In genomic region chr19:9308091-9308490, GRCh38 we compare ENCODE assay signal across 15 cellular contexts. TPM values are rescaled to one million over a fixed set of nuclear protein-coding genes. Genes with fewer than 3 reads are reported as not detected.
DNase-seq lines count a peak whose midpoint lies in the region; ATAC-seq and TF ChIP-seq lines count a peak whose summit lies in the region.
"Had no signal": no experiment of that assay in that cellular context is flagged by ENCODE, and none has a peak within 500 bp of the region (broad histone marks: within the 10 kb centered on the region; RNA-seq: fewer than 3 reads in every experiment).

No MANE protein-coding gene starts in this region.

- H3K79me2 ChIP-seq in Karpas-422 (ENCODE audit: low read length): peaks cover 24% of the 10 kb centered on the region

- no peaks in the 10 kb centered on the region for H3K27me3 ChIP-seq in CD8-positive, alpha-beta T cell (ENCODE audit: insufficient read depth, low read length)
- no peaks in the 10 kb centered on the region for H3K27me3 ChIP-seq in Karpas-422 (ENCODE audit: low read length)
- H3K27me3 ChIP-seq: uterus had no signal

- intact Hi-C loops in CD8-positive, alpha-beta T cell (cut with DNase I, micrococcal nuclease): loop anchor here (5.0 to 10.0 kb wide), 3 partner anchors 97 to 484 kb away; partner anchors contain the start of gene ZNF121 (in 1 of the 2)
- intact Hi-C loops in MCF 10A (cut with micrococcal nuclease): loop anchor here (2.0 to 5.0 kb wide), 2 partner anchors 127 to 171 kb away; partner anchors contain the start of gene ZNF266

- DNase-seq in CD8-positive, alpha-beta T cell: no peak
- DNase-seq in Karpas-422 (no peak), MCF 10A (ENCODE audit: unreplicated experiment) (no peak), neural crest cell (ENCODE audit: low read depth, low spot score) (no peak), kidney glomerular epithelial cell (lab: John Stamatoyannopoulos, UW) (no peak), Kasumi-1 (lab: John Stamatoyannopoulos, UW) (no peak), NCI-H1417 treated with DMSO at 0.1 percent for 48 hours (lab: John Stamatoyannopoulos, UW) (no peak)
- DNase-seq: dermis blood vessel endothelial cell; NCI-H2227 treated with DMSO at 0.1 percent for 48 hours; stimulated activated CD4-positive, alpha-beta T cell treated with anti-CD3 and anti-CD28 coated beads, Interleukin-12 subunit alpha, Interleukin-12 subunit beta, amount 100 ng/mL, for 4 hours; uterus had no signal

- BruUV-seq in MCF 10A (replicated peaks; lab: Mats Ljungman, UMichigan): no TSS peak

- H3K9me2 ChIP-seq in Karpas-422 (replicated peaks; ENCODE audit: insufficient read depth, low read length): no peaks in the 10 kb centered on the region

- no peak for TF ChIP-seq CTCF in CD8-positive, alpha-beta T cell (IDR thresholded peaks at IDR 0.05)
- no peak for TF ChIP-seq CTCF in MCF 10A (IDR thresholded peaks at IDR 0.05; ENCODE audit: unreplicated experiment)
- TF ChIP-seq CTCF in neural crest cell (conservative IDR thresholded peaks at IDR 0.05): no peak

- peak overlapping the region; percentile 80 for H3K4me2 ChIP-seq in Karpas-422 (ENCODE audit: low read depth, low read length, poor library complexity, severe bottlenecking)

- H3K9me3 ChIP-seq in CD8-positive, alpha-beta T cell (ENCODE audit: low read length): peaks cover 4% of the 10 kb centered on the region
- peaks cover 4% of the 10 kb centered on the region for H3K9me3 ChIP-seq in Karpas-422 (ENCODE audit: low read length)
- H3K9me3 ChIP-seq: uterus had no signal

- no peak for ATAC-seq in CD8-positive, alpha-beta T cell
- ATAC-seq in HG03439 (IDR thresholded peaks at IDR 0.05; ENCODE audit: unreplicated experiment): no peak

- peak overlapping the region; percentile 100 for H3K4me3 ChIP-seq in CD8-positive, alpha-beta T cell (ENCODE audit: low read depth, low read length)
- H3K4me3 ChIP-seq in Karpas-422 (ENCODE audit: low read length): peak overlapping the region; percentile 89

- no peaks in the 10 kb centered on the region for H3K27me3 Mint-ChIP-seq in CD8-positive, alpha-beta T cell (ENCODE audit: low read depth)
- no peaks in the 10 kb centered on the region for H3K27me3 Mint-ChIP-seq in MCF 10A (ENCODE audit: insufficient read depth, unreplicated experiment)
- peaks cover 7% of the 10 kb centered on the region for H3K27me3 Mint-ChIP-seq in neural crest cell (ENCODE audit: low read depth)

- H3K4me1 Mint-ChIP-seq in CD8-positive, alpha-beta T cell (ENCODE audit: low read depth): peaks cover 34% of the 10 kb centered on the region
- H3K4me1 Mint-ChIP-seq in MCF 10A (ENCODE audit: insufficient read depth, unreplicated experiment) (peaks cover 6% of the 10 kb centered on the region), neural crest cell (peaks cover 20% of the 10 kb centered on the region)

- no peak overlapping the region for H3K27ac Mint-ChIP-seq in CD8-positive, alpha-beta T cell
- no peak overlapping the region for H3K27ac Mint-ChIP-seq in MCF 10A (ENCODE audit: low read depth, unreplicated experiment)
- H3K27ac Mint-ChIP-seq in neural crest cell (ENCODE audit: unreplicated experiment): no peak overlapping the region

- H4K20me1 ChIP-seq in Karpas-422 (ENCODE audit: insufficient read depth, low read depth, low read length): no peaks in the 10 kb centered on the region

- H3K4me1 ChIP-seq in CD8-positive, alpha-beta T cell (ENCODE audit: insufficient read depth, low read length): peaks cover 13% of the 10 kb centered on the region
- peaks cover 9% of the 10 kb centered on the region for H3K4me1 ChIP-seq in Karpas-422 (ENCODE audit: low read length)
- H3K4me1 ChIP-seq: uterus had no signal

- peak overlapping the region; percentile 94 for H3K4me3 Mint-ChIP-seq in CD8-positive, alpha-beta T cell
- H3K4me3 Mint-ChIP-seq in MCF 10A (ENCODE audit: unreplicated experiment) (peak overlapping the region; percentile 92), neural crest cell (peak overlapping the region; percentile 100)

- CTCF ChIA-PET in CD8-positive, alpha-beta T cell (lab: Charles Lee): no interaction called here
- CTCF ChIA-PET in MCF 10A (lab: Yijun Ruan, JAX): no interaction called here

- H3K27ac ChIP-seq in CD8-positive, alpha-beta T cell (ENCODE audit: low read depth, low read length): no peak overlapping the region
- no peak overlapping the region for H3K27ac ChIP-seq in Karpas-422 (ENCODE audit: low read length)
- H3K27ac ChIP-seq: HL-60, VCaP had no signal

- POLR2A ChIA-PET in CD8-positive, alpha-beta T cell (lab: Charles Lee): interaction anchor here (0.6 kb wide), 2 partner anchors 9 to 19 kb away, joined by 3 read pairs; no protein-coding TSS in a partner anchor
- POLR2A ChIA-PET in MCF 10A (lab: Yijun Ruan, JAX): interaction anchor here (1.3 kb wide), 1 partner anchor 127 kb away, joined by 3 read pairs; no protein-coding TSS in a partner anchor

- peaks cover 40% of the 10 kb centered on the region for H3K36me3 Mint-ChIP-seq in CD8-positive, alpha-beta T cell
- H3K36me3 Mint-ChIP-seq in MCF 10A (ENCODE audit: insufficient read depth, unreplicated experiment) (peaks cover 27% of the 10 kb centered on the region), neural crest cell (ENCODE audit: low read depth) (peaks cover 19% of the 10 kb centered on the region)

- peak overlapping the region; percentile 84; the same call in 1 of the 2 replicates for H3K9ac ChIP-seq in Karpas-422 (ENCODE audit: low read length)

- no peak overlapping the region for H2AFZ ChIP-seq in Karpas-422 (ENCODE audit: low read length)

- peaks cover 16% of the 10 kb centered on the region for H3K36me3 ChIP-seq in CD8-positive, alpha-beta T cell (ENCODE audit: insufficient read depth, low read length)
- peaks cover 17% of the 10 kb centered on the region for H3K36me3 ChIP-seq in Karpas-422 (ENCODE audit: insufficient read depth, low read length)
- H3K36me3 ChIP-seq: uterus had no signal

- peaks cover 8% of the 10 kb centered on the region for H3K9me3 Mint-ChIP-seq in CD8-positive, alpha-beta T cell
- H3K9me3 Mint-ChIP-seq in MCF 10A (ENCODE audit: unreplicated experiment): peaks cover 7% of the 10 kb centered on the region
- peaks cover 7% of the 10 kb centered on the region for H3K9me3 Mint-ChIP-seq in neural crest cell

RNA-seq across cellular contexts. Expression of gene ZNF699, which starts 1.5 kb away (rescaled TPM):
- 10 to 100 TPM; 15.1 to 16.0 TPM for total RNA-seq in CD8-positive, alpha-beta T cell
- total RNA-seq in Karpas-422 (2014; rRNA removed; shearing (Covaris generic); ENCODE audit: low replicate concordance): 6.9 and 14.4 TPM in 2 replicates
- total RNA-seq in MCF 10A (2022) (6.4 and 6.7 TPM in 2 replicates), neural crest cell (6.7 and 7.3 TPM in 2 replicates)

RNA-seq across cellular contexts. Expression of gene ZNF559, which starts 15.9 kb away (rescaled TPM):
- 1 to 10 TPM; 4.0 to 4.5 TPM for total RNA-seq in CD8-positive, alpha-beta T cell
- 8.4 and 42.2 TPM in 2 replicates for total RNA-seq in Karpas-422 (2014; rRNA removed; shearing (Covaris generic); ENCODE audit: low replicate concordance)
- total RNA-seq in MCF 10A (2022) (10.7 and 13.1 TPM in 2 replicates), neural crest cell (24.0 and 26.5 TPM in 2 replicates)

RNA-seq across cellular contexts. Expression of gene ZNF177, which starts 54.7 kb away (rescaled TPM):
- total RNA-seq in CD8-positive, alpha-beta T cell: under 1 TPM; 0.68 to 1.00 TPM
- 2.5 and 5.0 TPM in 2 replicates for total RNA-seq in Karpas-422 (2014; rRNA removed; shearing (Covaris generic); ENCODE audit: low replicate concordance)
- total RNA-seq in MCF 10A (2022) (0.79 and 3.0 TPM in 2 replicates), neural crest cell (8.0 and 9.6 TPM in 2 replicates)

RNA-seq across cellular contexts. Expression of gene OR7E24, which starts 57.4 kb away (rescaled TPM):
- total RNA-seq in CD8-positive, alpha-beta T cell: not detected
- not detected in 2 replicates for total RNA-seq in Karpas-422 (2014; rRNA removed; shearing (Covaris generic); ENCODE audit: low replicate concordance)
- total RNA-seq in MCF 10A (2022) (not detected in 2 replicates), neural crest cell (not detected in 2 replicates)
- total RNA-seq: dermis blood vessel endothelial cell, kidney epithelial cell, uterus had no signal
